ENCODE assay signal across 11 cellular contexts in genomic region chr9:134226221-134226930, GRCh38.
A peak's percentile ranks its signal among the peaks of the same experiment; 100 is the strongest.
DNase-seq lines count a peak whose midpoint lies in the region; ATAC-seq and TF ChIP-seq lines count a peak whose summit lies in the region.
"Had no signal": no experiment of that assay in that cellular context is flagged by ENCODE, and none has a peak within 500 bp of the region (broad histone marks: within the 10 kb centered on the region; RNA-seq: fewer than 3 reads in every experiment).

No MANE protein-coding gene starts in this region.

- no peak for ATAC-seq in HG03196 (IDR thresholded peaks at IDR 0.05; ENCODE audit: unreplicated experiment)
- ATAC-seq: activated naive CD8-positive, alpha-beta T cell treated with anti-CD3 and anti-CD28 coated beads, Interleukin-2, amount 50 U/mL, for 24 hours had no signal

- no peak for TF ChIP-seq POLR2A in esophagus squamous epithelium (IDR thresholded peaks at IDR 0.05)
- no peak for TF ChIP-seq POLR2A in suprapubic skin (IDR thresholded peaks at IDR 0.05)

- TF ChIP-seq EP300 in suprapubic skin (IDR thresholded peaks at IDR 0.05): no peak

- TF ChIP-seq CTCF in AG10803 (conservative IDR thresholded peaks at IDR 0.05; ENCODE audit: low read length): no peak
- no peak for TF ChIP-seq CTCF in esophagus squamous epithelium (IDR thresholded peaks at IDR 0.05)
- no peak for TF ChIP-seq CTCF in suprapubic skin (IDR thresholded peaks at IDR 0.05)

- H3K9me3 ChIP-seq in mesodermal cell (ENCODE audit: control insufficient read depth, low read length) (no peaks in the 10 kb centered on the region), esophagus squamous epithelium (no peaks in the 10 kb centered on the region), suprapubic skin (no peaks in the 10 kb centered on the region)

- H3K4me3 ChIP-seq in AG10803 (ENCODE audit: low read length) (no peak overlapping the region), mesodermal cell (ENCODE audit: extremely low read depth, insufficient read depth, low read length, poor library complexity, severe bottlenecking) (no peak overlapping the region), esophagus squamous epithelium (no peak overlapping the region), suprapubic skin (no peak overlapping the region)

- peaks cover 0 to 45% (median 0%) of the 10 kb centered on the region in 4 donors for H3K27me3 ChIP-seq in esophagus squamous epithelium
- peaks cover 19% of the 10 kb centered on the region for H3K27me3 ChIP-seq in suprapubic skin

- intact Hi-C loops in esophagus squamous epithelium (cut with DNase I): no loop called here

- H3K4me1 ChIP-seq in mesodermal cell (ENCODE audit: control insufficient read depth, insufficient read depth, low read length, poor library complexity, severe bottlenecking) (peaks cover 8% of the 10 kb centered on the region), esophagus squamous epithelium (peaks cover 14 to 33% (median 15%) of the 10 kb centered on the region in 3 donors), suprapubic skin (peaks cover 16% of the 10 kb centered on the region)

- DNase-seq in AG10803 (ENCODE audit: low read depth) (peak; percentile 57), MV-4-11 (lab: John Stamatoyannopoulos, UW) (peak; percentile 89), epidermal melanocyte (ENCODE audit: insufficient read length, low spot score) (peak; percentile 75), esophagus squamous epithelium (lab: John Stamatoyannopoulos, UW) (no peak), suprapubic skin (ENCODE audit: low spot score in 2 of 2) (no peak)
- DNase-seq in stimulated activated CD4-positive, alpha-beta T cell treated with anti-CD3 and anti-CD28 coated beads, Interleukin-2, amount 100 ng/mL, for 48 hours: no peak
- DNase-seq: activated naive CD8-positive, alpha-beta T cell treated with anti-CD3 and anti-CD28 coated beads, Interleukin-2, amount 50 U/mL, for 24 hours; CD4-positive, CD25-positive, alpha-beta regulatory T cell; NCI-H345 had no signal

- H3K27ac ChIP-seq in mesodermal cell (ENCODE audit: low read depth, low read length, severe bottlenecking) (peak overlapping the region; percentile 5), esophagus squamous epithelium (peak overlapping the region in 2 of 4 donors; percentile 16 to 32), suprapubic skin (no peak overlapping the region)

- H3K36me3 ChIP-seq in mesodermal cell (ENCODE audit: control insufficient read depth, insufficient read depth, low read length) (no peaks in the 10 kb centered on the region), esophagus squamous epithelium (no peaks in the 10 kb centered on the region), suprapubic skin (no peaks in the 10 kb centered on the region)

- WGBS in mesodermal cell (ENCODE audit: insufficient coverage in 2 of 2), 2 experiments: 87 to 89% methylated on average over 24 of the region's 27 CpGs
- WGBS in esophagus squamous epithelium, 2 donors: 62% methylated on average over 9 of the region's 27 CpGs; no CpG with 5 or more reads in 1 of the 2 donors
- 70% methylated on average over 6 of the region's 27 CpGs for WGBS in suprapubic skin

Comparison
In these comparisons a context has a peak if more than half of its experiments do, and no peak if none do; other contexts are left out.
1. DNase-seq: peak in AG10803 (single experiment), MV-4-11 (single experiment) and epidermal melanocyte (single experiment); none in esophagus squamous epithelium (single experiment), suprapubic skin (0 of 2) and stimulated activated CD4-positive, alpha-beta T cell treated with anti-CD3 and anti-CD28 coated beads, Interleukin-2, amount 100 ng/mL, for 48 hours (0 of 2).